Comparison of ENCODE assay signal across 8 cellular contexts in genomic region chr10:7410800-7411670, GRCh38. TPM values are rescaled to one million over a fixed set of nuclear protein-coding genes. Genes with fewer than 3 reads are reported as not detected.
DNase-seq lines count a peak whose midpoint lies in the region; ATAC-seq lines count a peak whose summit lies in the region.

SFMBT2 (minus strand) TSS chr10:7411034; CDS start chr10:7381898, 29,136 bp downstream.

- H3K4me1 ChIP-seq in skeletal muscle tissue (ENCODE audit: control insufficient read depth in 3 of 3, insufficient read depth in 3 of 3, low read length in 3 of 3) = peaks cover 23 to 43% (median 28%) of the 10 kb centered on the region in 3 donors

- H3K4me1 Mint-ChIP-seq in immature natural killer cell = peaks cover 46 to 63% of the 10 kb centered on the region in 2 donors

- H3K27me3 ChIP-seq in skeletal muscle tissue (ENCODE audit: control insufficient read depth in 3 of 3, insufficient read depth in 3 of 3, low read length in 3 of 3) = peaks cover 0 to 10% (median 8%) of the 10 kb centered on the region in 3 donors

- H3K4me3 ChIP-seq in skeletal muscle tissue (ENCODE audit: low read length in 3 of 3) = peak within 1 kb of the TSS; percentile 66 to 88 (median 87)

- ATAC-seq in GM21515 (IDR thresholded peaks at IDR 0.05; ENCODE audit: unreplicated experiment) = peak; percentile 42

- no peaks in the 10 kb centered on the region for H3K36me3 Mint-ChIP-seq in immature natural killer cell

- H3K27ac ChIP-seq in caudate nucleus (ENCODE audit: low read depth, low read length) (peak within 1 kb of the TSS; percentile 88), skeletal muscle tissue (ENCODE audit: low read depth, low read length) (peak within 1 kb of the TSS; percentile 74)

- peak; percentile 82 for DNase-seq in D341Med (ENCODE audit: low spot score)
- DNase-seq in LHCN-M2 (ENCODE audit: low read depth) = peak; percentile 41
- DNase-seq in UCSD-AML1 (lab: John Stamatoyannopoulos, UW; ENCODE audit: unreplicated experiment) = peak; percentile 83
- peak in 47 of 61 donors; percentile 31 to 76 (median 55) for DNase-seq in caudate nucleus (lab: John Stamatoyannopoulos, UW)
- DNase-seq in immature natural killer cell = peak; percentile 61 to 72 (median 69)
- DNase-seq in OCI-M2 (lab: John Stamatoyannopoulos, UW; ENCODE audit: unreplicated experiment) = no peak

- no peaks in the 10 kb centered on the region for H3K9me3 ChIP-seq in skeletal muscle tissue (ENCODE audit: control insufficient read depth in 3 of 3, low read length in 3 of 3)

- peak within 1 kb of the TSS; percentile 52 to 92 (median 85) for H3K27ac Mint-ChIP-seq in immature natural killer cell

- no peaks in the 10 kb centered on the region for H3K9me3 Mint-ChIP-seq in immature natural killer cell

- peak within 1 kb of the TSS; percentile 91 to 99 (median 97) for H3K4me3 Mint-ChIP-seq in immature natural killer cell

- H3K27me3 Mint-ChIP-seq in immature natural killer cell (ENCODE audit: low read depth in 3 of 3) = peaks cover 24 to 33% (median 32%) of the 10 kb centered on the region in 3 donors

- no peaks in the 10 kb centered on the region for H3K36me3 ChIP-seq in skeletal muscle tissue (ENCODE audit: control insufficient read depth in 3 of 3, insufficient read depth in 3 of 3, low read length in 3 of 3)

- peak within 1 kb of the TSS; percentile 71 to 86 (median 84) for H3K9ac ChIP-seq in skeletal muscle tissue (ENCODE audit: low read depth in 1 of 3, low read length in 3 of 3)

RNA-seq across cellular contexts. Expression of gene SFMBT2, which starts in this region (rescaled TPM):
- total RNA-seq in LHCN-M2 (2014; rRNA removed) = not detected in 2 replicates
- 0.04 TPM for polyA plus RNA-seq in LHCN-M2 (2012)
- 1 to 10 TPM; 1.5 to 9.8 (median 3.1) TPM for polyA plus RNA-seq in immature natural killer cell
- total RNA-seq in skeletal muscle tissue = 12.5 TPM

Comparison
In these comparisons a context has a peak if more than half of its experiments do, and no peak if none do; other contexts are left out.
1. RNA of gene SFMBT2 (total RNA-seq): 12.5 TPM in skeletal muscle tissue (single experiment); not detected in LHCN-M2; every median in the first group is over 10 times any median in the second.
2. Peak in DNase-seq in LHCN-M2; RNA of the gene not detected or under 1 TPM.